8 cellular contexts compared by ENCODE assay signal in the genomic region with DNA sequence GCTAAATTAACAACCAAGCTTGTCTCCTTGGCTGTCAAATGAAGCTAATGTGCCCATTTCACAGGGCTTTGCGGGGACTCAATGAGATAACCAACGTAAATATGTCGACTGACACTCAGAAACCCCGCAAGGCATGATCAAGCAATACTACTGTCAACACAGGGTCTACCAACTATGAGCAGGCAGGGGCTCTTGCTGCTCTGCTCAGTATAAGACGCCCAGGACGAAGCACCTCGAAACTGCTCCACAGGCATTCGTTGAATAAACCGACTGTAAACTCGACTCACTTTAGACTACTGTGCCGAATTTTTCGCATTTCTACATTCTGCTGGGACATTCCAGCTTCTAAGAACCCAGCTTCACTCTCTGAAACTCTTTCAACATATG. TPM values are rescaled to one million over a fixed set of nuclear protein-coding genes. Genes with fewer than 3 reads are reported as not detected.
DNase-seq lines count a peak whose midpoint lies in the region; ATAC-seq and TF ChIP-seq lines count a peak whose summit lies in the region.

No MANE protein-coding gene starts in this region.

- H3K36me3 ChIP-seq in iPS-20b (ENCODE audit: insufficient read depth, low read depth, low read length) (peaks cover 9% of the 10 kb centered on the region), subcutaneous abdominal adipose tissue (ENCODE audit: control insufficient read depth in 5 of 5, insufficient read depth in 5 of 5, low read length in 5 of 5) (peaks cover 0 to 3% (median 2%) of the 10 kb centered on the region in 5 donors)

- peaks cover 23% of the 10 kb centered on the region for H3K9me3 Mint-ChIP-seq in T-helper 2 cell treated with Interferon-gamma antibody and Interleukin-4, amounts not matched to agents 5 μg/mL and 100 μg/mL, for 36 hours
- peaks cover 10% of the 10 kb centered on the region for H3K9me3 Mint-ChIP-seq in activated CD8-positive, alpha-beta T cell treated with anti-CD3 and anti-CD28 coated beads for 36 hours

- H3K36me3 Mint-ChIP-seq in T-helper 2 cell treated with Interferon-gamma antibody and Interleukin-4, amounts not matched to agents 5 μg/mL and 100 μg/mL, for 36 hours (ENCODE audit: low read depth), result peaks cover 14% of the 10 kb centered on the region
- H3K36me3 Mint-ChIP-seq in activated CD8-positive, alpha-beta T cell treated with anti-CD3 and anti-CD28 coated beads for 36 hours (ENCODE audit: low read depth), result peaks cover 11% of the 10 kb centered on the region

- H3K9me3 ChIP-seq in iPS-20b (ENCODE audit: insufficient read depth, low read depth, low read length), result peaks cover 5% of the 10 kb centered on the region; the same call in 1 of the 2 replicates
- peaks cover 0 to 3% (median 0%) of the 10 kb centered on the region in 5 donors for H3K9me3 ChIP-seq in subcutaneous abdominal adipose tissue (ENCODE audit: control insufficient read depth in 5 of 5, low read length in 5 of 5)

- CTCF ChIA-PET in activated CD8-positive, alpha-beta T cell treated with anti-CD3 and anti-CD28 coated beads for 36 hours (lab: Charles Lee), result no interaction called here

- intact Hi-C loops in activated CD8-positive, alpha-beta T cell treated with anti-CD3 and anti-CD28 coated beads for 36 hours (cut with micrococcal nuclease), result no loop called here

- H3K4me1 ChIP-seq in iPS-20b (ENCODE audit: insufficient read depth, low read length) (no peaks in the 10 kb centered on the region), subcutaneous abdominal adipose tissue (ENCODE audit: control insufficient read depth in 5 of 5, insufficient read depth in 5 of 5, low read length in 5 of 5) (peaks cover 0 to 15% (median 10%) of the 10 kb centered on the region in 5 donors)

- no peak overlapping the region for H3K27ac ChIP-seq in iPS-20b (ENCODE audit: low read length)
- no peak overlapping the region for H3K27ac ChIP-seq in subcutaneous abdominal adipose tissue (ENCODE audit: low read depth, low read length)

- H3K27ac Mint-ChIP-seq in T-helper 2 cell treated with Interferon-gamma antibody and Interleukin-4, amounts not matched to agents 5 μg/mL and 100 μg/mL, for 36 hours, result peak overlapping the region; percentile 98
- no peak overlapping the region for H3K27ac Mint-ChIP-seq in activated CD8-positive, alpha-beta T cell treated with anti-CD3 and anti-CD28 coated beads for 36 hours

- no peak for ATAC-seq in activated CD8-positive, alpha-beta T cell treated with anti-CD3 and anti-CD28 coated beads for 36 hours

- H3K4me3 Mint-ChIP-seq in T-helper 2 cell treated with Interferon-gamma antibody and Interleukin-4, amounts not matched to agents 5 μg/mL and 100 μg/mL, for 36 hours, result peak overlapping the region; percentile 98
- H3K4me3 Mint-ChIP-seq in activated CD8-positive, alpha-beta T cell treated with anti-CD3 and anti-CD28 coated beads for 36 hours, result peak overlapping the region; percentile 76

- peak overlapping the region; percentile 80 for H3K9ac ChIP-seq in iPS-20b (ENCODE audit: low read depth, low read length)
- H3K9ac ChIP-seq in subcutaneous abdominal adipose tissue (ENCODE audit: low read length in 5 of 5), result no peak overlapping the region

- no peak for TF ChIP-seq CTCF in activated CD8-positive, alpha-beta T cell treated with anti-CD3 and anti-CD28 coated beads for 36 hours (IDR thresholded peaks at IDR 0.05)
- TF ChIP-seq CTCF in GM20000 (IDR thresholded peaks at IDR 0.05; ENCODE audit: extremely low read depth, missing control alignments), result no peak

- H3K27me3 Mint-ChIP-seq in T-helper 2 cell treated with Interferon-gamma antibody and Interleukin-4, amounts not matched to agents 5 μg/mL and 100 μg/mL, for 36 hours (ENCODE audit: low read depth), result peaks cover 6% of the 10 kb centered on the region
- peaks cover 43% of the 10 kb centered on the region for H3K27me3 Mint-ChIP-seq in activated CD8-positive, alpha-beta T cell treated with anti-CD3 and anti-CD28 coated beads for 36 hours

- H3K4me3 ChIP-seq in iPS-20b (ENCODE audit: low read length), result peak overlapping the region; percentile 90
- H3K4me3 ChIP-seq in subcutaneous abdominal adipose tissue (ENCODE audit: low read depth in 1 of 5, low read length in 5 of 5), result peak overlapping the region; percentile 63 to 89 (median 69)

- POLR2A ChIA-PET in activated CD8-positive, alpha-beta T cell treated with anti-CD3 and anti-CD28 coated beads for 36 hours (lab: Charles Lee), result interaction anchor here (0.7 kb wide), 1 partner anchor 11 kb away, joined by 3 read pairs; no protein-coding TSS in a partner anchor

- no peak for DNase-seq in T-helper 2 cell treated with Interferon-gamma antibody and Interleukin-4, amounts not matched to agents 5 μg/mL and 100 μg/mL, for 36 hours (ENCODE audit: low spot score)
- DNase-seq in T-helper 2 cell, result no peak
- no peak for DNase-seq in activated CD8-positive, alpha-beta T cell treated with anti-CD3 and anti-CD28 coated beads for 36 hours
- no peak for DNase-seq in GM20000 (ENCODE audit: low spot score)
- no peak for DNase-seq in activated effector memory CD4-positive, alpha-beta T cell treated with Interleukin-2 at 50 U/mL for 16 hours
- DNase-seq in DMS79 (lab: John Stamatoyannopoulos, UW), result no peak

- H3K4me1 Mint-ChIP-seq in T-helper 2 cell treated with Interferon-gamma antibody and Interleukin-4, amounts not matched to agents 5 μg/mL and 100 μg/mL, for 36 hours (ENCODE audit: low read depth), result peaks cover 10% of the 10 kb centered on the region
- peaks cover 10% of the 10 kb centered on the region for H3K4me1 Mint-ChIP-seq in activated CD8-positive, alpha-beta T cell treated with anti-CD3 and anti-CD28 coated beads for 36 hours (ENCODE audit: low read depth)

- H3K27me3 ChIP-seq in iPS-20b (ENCODE audit: insufficient read depth, low read length), result no peaks in the 10 kb centered on the region
- H3K27me3 ChIP-seq in subcutaneous abdominal adipose tissue (ENCODE audit: control insufficient read depth in 5 of 5, insufficient read depth in 4 of 5, low read length in 5 of 5), result no peaks in the 10 kb centered on the region

RNA-seq across cellular contexts. Expression of a gene that starts 55.0 kb away (rescaled TPM):
- total RNA-seq in activated CD8-positive, alpha-beta T cell treated with anti-CD3 and anti-CD28 coated beads for 36 hours, result not detected
